ENCODE assay signal across 1 cellular context in the genomic region with DNA sequence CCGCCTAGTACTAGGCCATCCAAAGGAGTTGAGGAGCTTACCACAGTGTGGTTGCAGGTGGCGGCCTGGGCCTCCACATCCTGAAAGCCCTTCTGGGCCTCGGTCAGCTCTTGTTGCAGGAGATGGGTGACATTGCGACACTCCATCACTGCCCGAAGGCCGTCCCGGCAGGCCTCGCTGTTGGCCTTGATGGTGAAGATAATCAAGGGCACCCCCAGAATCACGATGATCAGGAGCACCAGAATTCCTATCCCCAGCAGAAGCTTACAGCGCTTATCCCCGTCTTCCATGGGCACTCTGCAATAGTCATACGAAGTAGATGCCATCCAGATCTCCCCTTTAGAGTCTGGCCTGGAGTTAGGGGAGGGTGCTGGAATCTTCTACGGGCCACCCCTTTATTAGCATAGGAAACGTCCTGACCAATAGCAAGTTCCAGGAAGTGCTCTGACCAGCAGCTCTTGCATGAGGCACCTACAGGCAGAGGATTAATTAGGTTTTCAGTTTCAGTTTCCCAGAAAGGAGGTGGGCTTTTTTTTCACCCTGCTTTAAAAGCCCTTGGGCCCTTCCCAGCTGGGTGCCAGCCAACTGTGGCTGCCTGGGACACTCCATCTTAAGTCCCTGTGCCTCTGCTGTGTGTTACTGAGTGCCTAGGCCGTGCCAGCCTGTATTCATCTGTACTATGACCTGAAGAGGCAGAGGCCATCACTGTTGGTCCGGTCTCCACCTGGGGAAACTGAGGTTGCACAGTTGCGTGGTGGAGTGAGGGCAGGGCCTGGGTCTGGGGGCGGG.
A peak's percentile ranks its signal among the peaks of the same experiment; 100 is the strongest.
TF ChIP-seq lines count a peak whose summit lies in the region.

TSS of gene BST2 (minus strand) at position 381 of the 789 bp plus-strand sequence. CDS start at position 326, 55 bp downstream.

TF ChIP-seq in HepG2, 621 proteins besides CTCF, POLR2A, EP300 and RAD21 (continued from another document and continues in another):
- TF ChIP-seq ZNF547 (CRISPR knock-in tag; IDR thresholded peaks at IDR 0.05) (peak; percentile 70), MYPOP (CRISPR knock-in tag; IDR thresholded peaks at IDR 0.05) (peak; percentile 70; the same call in 1 of the 2 replicates), RORA (CRISPR knock-in tag; IDR thresholded peaks at IDR 0.05) (no peak), ZNF790 (CRISPR knock-in tag; IDR thresholded peaks at IDR 0.05; ENCODE audit: borderline replicate concordance) (no peak), HINFP (CRISPR knock-in tag; IDR thresholded peaks at IDR 0.05; ENCODE audit: low read depth) (no peak; the same call in 1 of the 2 replicates), TMF1 (CRISPR knock-in tag; IDR thresholded peaks at IDR 0.05; ENCODE audit: low read depth) (peak; percentile 68; the same call in 1 of the 2 replicates), ZNF234 (CRISPR knock-in tag; conservative IDR thresholded peaks at IDR 0.05) (no peak), MAFG (CRISPR knock-in tag; IDR thresholded peaks at IDR 0.05) (no peak), ZSCAN30 (CRISPR knock-in tag; IDR thresholded peaks at IDR 0.05) (no peak), SIX1 (CRISPR knock-in tag; IDR thresholded peaks at IDR 0.05; ENCODE audit: borderline replicate concordance) (no peak), KDM6A (CRISPR knock-in tag; IDR thresholded peaks at IDR 0.05; ENCODE audit: low read depth) (no peak), MAF1 (CRISPR knock-in tag; IDR thresholded peaks at IDR 0.05; ENCODE audit: borderline replicate concordance) (no peak), ZZZ3 (CRISPR knock-in tag; IDR thresholded peaks at IDR 0.05; ENCODE audit: borderline replicate concordance) (no peak; the same call in 1 of the 2 replicates), MIXL1 (CRISPR knock-in tag; IDR thresholded peaks at IDR 0.05) (peak; percentile 88; the same call in 1 of the 2 replicates), ZBTB3 (CRISPR knock-in tag; IDR thresholded peaks at IDR 0.05; ENCODE audit: borderline replicate concordance, low read depth) (no peak), PITX1 (CRISPR knock-in tag; IDR thresholded peaks at IDR 0.05) (peak; percentile 75), SP1 (IDR thresholded peaks at IDR 0.05) (no peak), SP1 (CRISPR knock-in tag; IDR thresholded peaks at IDR 0.05) (peak; percentile 62; the same call in 1 of the 2 replicates), SOX13 (IDR thresholded peaks at IDR 0.05) (no peak), SOX13 (CRISPR knock-in tag; conservative IDR thresholded peaks at IDR 0.05 in 1 of 2, IDR thresholded peaks at IDR 0.05 in 1 of 2) (no peak), ZNF3 (CRISPR knock-in tag; IDR thresholded peaks at IDR 0.05) (no peak), ZNF263 (CRISPR knock-in tag; IDR thresholded peaks at IDR 0.05) (no peak; the same call in 1 of the 2 replicates), ZNF383 (CRISPR knock-in tag; IDR thresholded peaks at IDR 0.05; ENCODE audit: borderline replicate concordance) (no peak), RARG (CRISPR knock-in tag; IDR thresholded peaks at IDR 0.05; ENCODE audit: low read depth) (no peak), LCORL (IDR thresholded peaks at IDR 0.05) (no peak), LCORL (CRISPR knock-in tag; IDR thresholded peaks at IDR 0.05) (peak; percentile 73), YEATS2 (CRISPR knock-in tag; IDR thresholded peaks at IDR 0.05; ENCODE audit: borderline replicate concordance) (peak; percentile 76; the same call in 1 of the 2 replicates), ZNF24 (IDR thresholded peaks at IDR 0.05) (no peak), PBX3 (CRISPR knock-in tag; IDR thresholded peaks at IDR 0.05; ENCODE audit: borderline replicate concordance) (no peak), ZBTB8A (CRISPR knock-in tag; IDR thresholded peaks at IDR 0.05; ENCODE audit: borderline replicate concordance, low read depth) (no peak), FOXJ3 (CRISPR knock-in tag; IDR thresholded peaks at IDR 0.05; ENCODE audit: borderline replicate concordance) (no peak), NFIB (CRISPR knock-in tag; IDR thresholded peaks at IDR 0.05; ENCODE audit: borderline replicate concordance) (no peak), ZNF605 (CRISPR knock-in tag; IDR thresholded peaks at IDR 0.05) (peak; percentile 58), KDM4B (CRISPR knock-in tag; IDR thresholded peaks at IDR 0.05) (no peak), ZNF781 (CRISPR knock-in tag; IDR thresholded peaks at IDR 0.05; ENCODE audit: borderline replicate concordance, not compliant biosample characterization) (peak; percentile 64), SAFB2 (CRISPR knock-in tag; IDR thresholded peaks at IDR 0.05; ENCODE audit: borderline replicate concordance, low read depth) (no peak), ZNF607 (CRISPR knock-in tag; IDR thresholded peaks at IDR 0.05; ENCODE audit: borderline replicate concordance) (0 out of 2 replicates have a peak, but pooled peaks have one; percentile 31), ZFP41 (CRISPR knock-in tag; IDR thresholded peaks at IDR 0.05; ENCODE audit: borderline replicate concordance) (no peak), ZMAT5 (CRISPR knock-in tag; IDR thresholded peaks at IDR 0.05; ENCODE audit: borderline replicate concordance, low read depth) (no peak), ZNF792 (CRISPR knock-in tag; IDR thresholded peaks at IDR 0.05) (peak; percentile 57; the same call in 1 of the 2 replicates), ZBTB20 (CRISPR knock-in tag; IDR thresholded peaks at IDR 0.05; ENCODE audit: borderline replicate concordance, low read depth) (0 out of 2 replicates have a peak, but pooled peaks have one; percentile 68), TRAFD1 (CRISPR knock-in tag; IDR thresholded peaks at IDR 0.05; ENCODE audit: borderline replicate concordance) (no peak)
- TF ChIP-seq, protein P1, sequence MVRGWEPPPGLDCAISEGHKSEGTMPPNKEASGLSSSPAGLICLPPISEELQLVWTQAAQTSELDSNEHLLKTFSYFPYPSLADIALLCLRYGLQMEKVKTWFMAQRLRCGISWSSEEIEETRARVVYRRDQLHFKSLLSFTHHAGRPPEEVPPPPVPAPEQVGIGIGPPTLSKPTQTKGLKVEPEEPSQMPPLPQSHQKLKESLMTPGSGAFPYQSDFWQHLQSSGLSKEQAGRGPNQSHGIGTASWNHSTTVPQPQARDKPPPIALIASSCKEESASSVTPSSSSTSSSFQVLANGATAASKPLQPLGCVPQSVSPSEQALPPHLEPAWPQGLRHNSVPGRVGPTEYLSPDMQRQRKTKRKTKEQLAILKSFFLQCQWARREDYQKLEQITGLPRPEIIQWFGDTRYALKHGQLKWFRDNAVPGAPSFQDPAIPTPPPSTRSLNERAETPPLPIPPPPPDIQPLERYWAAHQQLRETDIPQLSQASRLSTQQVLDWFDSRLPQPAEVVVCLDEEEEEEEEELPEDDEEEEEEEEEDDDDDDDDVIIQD (CRISPR knock-in tag; IDR thresholded peaks at IDR 0.05; ENCODE audit: low read depth) = no peak
- TF ChIP-seq, protein P2, sequence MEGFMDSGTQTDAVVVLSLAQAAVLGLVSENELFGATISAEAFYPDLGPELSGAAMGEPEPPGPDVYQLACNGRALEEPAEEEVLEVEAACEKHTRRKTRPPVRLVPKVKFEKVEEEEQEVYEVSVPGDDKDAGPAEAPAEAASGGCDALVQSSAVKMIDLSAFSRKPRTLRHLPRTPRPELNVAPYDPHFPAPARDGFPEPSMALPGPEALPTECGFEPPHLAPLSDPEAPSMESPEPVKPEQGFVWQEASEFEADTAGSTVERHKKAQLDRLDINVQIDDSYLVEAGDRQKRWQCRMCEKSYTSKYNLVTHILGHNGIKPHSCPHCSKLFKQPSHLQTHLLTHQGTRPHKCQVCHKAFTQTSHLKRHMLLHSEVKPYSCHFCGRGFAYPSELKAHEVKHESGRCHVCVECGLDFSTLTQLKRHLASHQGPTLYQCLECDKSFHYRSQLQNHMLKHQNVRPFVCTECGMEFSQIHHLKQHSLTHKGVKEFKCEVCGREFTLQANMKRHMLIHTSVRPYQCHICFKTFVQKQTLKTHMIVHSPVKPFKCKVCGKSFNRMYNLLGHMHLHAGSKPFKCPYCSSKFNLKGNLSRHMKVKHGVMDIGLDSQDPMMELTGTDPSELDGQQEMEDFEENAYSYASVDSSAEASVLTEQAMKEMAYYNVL (CRISPR knock-in tag; IDR thresholded peaks at IDR 0.05; ENCODE audit: borderline replicate concordance) = no peak
- TF ChIP-seq, protein P3, sequence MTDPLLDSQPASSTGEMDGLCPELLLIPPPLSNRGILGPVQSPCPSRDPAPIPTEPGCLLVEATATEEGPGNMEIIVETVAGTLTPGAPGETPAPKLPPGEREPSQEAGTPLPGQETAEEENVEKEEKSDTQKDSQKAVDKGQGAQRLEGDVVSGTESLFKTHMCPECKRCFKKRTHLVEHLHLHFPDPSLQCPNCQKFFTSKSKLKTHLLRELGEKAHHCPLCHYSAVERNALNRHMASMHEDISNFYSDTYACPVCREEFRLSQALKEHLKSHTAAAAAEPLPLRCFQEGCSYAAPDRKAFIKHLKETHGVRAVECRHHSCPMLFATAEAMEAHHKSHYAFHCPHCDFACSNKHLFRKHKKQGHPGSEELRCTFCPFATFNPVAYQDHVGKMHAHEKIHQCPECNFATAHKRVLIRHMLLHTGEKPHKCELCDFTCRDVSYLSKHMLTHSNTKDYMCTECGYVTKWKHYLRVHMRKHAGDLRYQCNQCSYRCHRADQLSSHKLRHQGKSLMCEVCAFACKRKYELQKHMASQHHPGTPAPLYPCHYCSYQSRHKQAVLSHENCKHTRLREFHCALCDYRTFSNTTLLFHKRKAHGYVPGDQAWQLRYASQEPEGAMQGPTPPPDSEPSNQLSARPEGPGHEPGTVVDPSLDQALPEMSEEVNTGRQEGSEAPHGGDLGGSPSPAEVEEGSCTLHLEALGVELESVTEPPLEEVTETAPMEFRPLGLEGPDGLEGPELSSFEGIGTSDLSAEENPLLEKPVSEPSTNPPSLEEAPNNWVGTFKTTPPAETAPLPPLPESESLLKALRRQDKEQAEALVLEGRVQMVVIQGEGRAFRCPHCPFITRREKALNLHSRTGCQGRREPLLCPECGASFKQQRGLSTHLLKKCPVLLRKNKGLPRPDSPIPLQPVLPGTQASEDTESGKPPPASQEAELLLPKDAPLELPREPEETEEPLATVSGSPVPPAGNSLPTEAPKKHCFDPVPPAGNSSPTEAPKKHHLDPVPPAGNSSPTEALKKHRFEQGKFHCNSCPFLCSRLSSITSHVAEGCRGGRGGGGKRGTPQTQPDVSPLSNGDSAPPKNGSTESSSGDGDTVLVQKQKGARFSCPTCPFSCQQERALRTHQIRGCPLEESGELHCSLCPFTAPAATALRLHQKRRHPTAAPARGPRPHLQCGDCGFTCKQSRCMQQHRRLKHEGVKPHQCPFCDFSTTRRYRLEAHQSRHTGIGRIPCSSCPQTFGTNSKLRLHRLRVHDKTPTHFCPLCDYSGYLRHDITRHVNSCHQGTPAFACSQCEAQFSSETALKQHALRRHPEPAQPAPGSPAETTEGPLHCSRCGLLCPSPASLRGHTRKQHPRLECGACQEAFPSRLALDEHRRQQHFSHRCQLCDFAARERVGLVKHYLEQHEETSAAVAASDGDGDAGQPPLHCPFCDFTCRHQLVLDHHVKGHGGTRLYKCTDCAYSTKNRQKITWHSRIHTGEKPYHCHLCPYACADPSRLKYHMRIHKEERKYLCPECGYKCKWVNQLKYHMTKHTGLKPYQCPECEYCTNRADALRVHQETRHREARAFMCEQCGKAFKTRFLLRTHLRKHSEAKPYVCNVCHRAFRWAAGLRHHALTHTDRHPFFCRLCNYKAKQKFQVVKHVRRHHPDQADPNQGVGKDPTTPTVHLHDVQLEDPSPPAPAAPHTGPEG (CRISPR knock-in tag; IDR thresholded peaks at IDR 0.05) = 0 out of 2 replicates have a peak, but pooled peaks have one; percentile 28
- TF ChIP-seq, protein P4, sequence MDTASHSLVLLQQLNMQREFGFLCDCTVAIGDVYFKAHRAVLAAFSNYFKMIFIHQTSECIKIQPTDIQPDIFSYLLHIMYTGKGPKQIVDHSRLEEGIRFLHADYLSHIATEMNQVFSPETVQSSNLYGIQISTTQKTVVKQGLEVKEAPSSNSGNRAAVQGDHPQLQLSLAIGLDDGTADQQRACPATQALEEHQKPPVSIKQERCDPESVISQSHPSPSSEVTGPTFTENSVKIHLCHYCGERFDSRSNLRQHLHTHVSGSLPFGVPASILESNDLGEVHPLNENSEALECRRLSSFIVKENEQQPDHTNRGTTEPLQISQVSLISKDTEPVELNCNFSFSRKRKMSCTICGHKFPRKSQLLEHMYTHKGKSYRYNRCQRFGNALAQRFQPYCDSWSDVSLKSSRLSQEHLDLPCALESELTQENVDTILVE (CRISPR knock-in tag; IDR thresholded peaks at IDR 0.05) = no peak; the same call in 1 of the 2 replicates
